ENCODE assay signal across 32 cellular contexts in the genomic region with DNA sequence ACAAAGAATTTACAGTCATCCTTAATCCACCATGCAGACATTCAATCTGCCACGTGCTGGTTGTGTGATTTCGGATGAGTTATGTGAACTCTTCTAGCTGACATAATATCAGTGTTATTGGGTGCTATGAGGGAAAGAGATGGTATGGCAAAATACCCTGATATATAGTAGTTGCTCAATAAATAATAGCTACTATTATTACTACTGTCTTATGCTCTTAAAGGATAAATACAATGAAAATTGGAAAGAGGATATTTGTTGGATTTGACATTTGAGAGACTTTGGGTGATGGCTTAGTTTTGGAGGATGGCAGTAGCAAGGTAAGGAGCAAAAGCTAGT.
"Had no signal": no experiment of that assay in that cellular context is flagged by ENCODE, and none has a peak within 500 bp of the region (broad histone marks: within the 10 kb centered on the region; RNA-seq: fewer than 3 reads in every experiment).

No MANE protein-coding gene starts in this region.

- H3K27ac Mint-ChIP-seq: activated CD4-positive, alpha-beta memory T cell treated with anti-CD3 and anti-CD28 coated beads for 36 hours; activated CD4-positive, alpha-beta T cell treated with anti-CD3 and anti-CD28 coated beads for 36 hours; activated CD4-positive, alpha-beta T cell treated with anti-CD3 and anti-CD28 coated beads, Interleukin-2, amount 10 ng/mL, durations not matched to agents 24 days and 14 days; activated CD8-positive, alpha-beta memory T cell treated with anti-CD3 and anti-CD28 coated beads, Interleukin-2, amount 10 ng/mL, durations not matched to agents 7 days and 5 days; activated CD8-positive, alpha-beta T cell treated with anti-CD3 and anti-CD28 coated beads, Interleukin-2, amount 10 ng/mL, durations not matched to agents 7 days and 5 days; activated naive CD4-positive, alpha-beta T cell treated with anti-CD3 and anti-CD28 coated beads for 36 hours; activated naive CD4-positive, alpha-beta T cell treated with anti-CD3 and anti-CD28 coated beads, Interleukin-2, amount 50 U/mL, for 24 hours; activated naive CD8-positive, alpha-beta T cell treated with anti-CD3 and anti-CD28 coated beads, Interleukin-2, amount 10 ng/mL, durations not matched to agents 7 days and 5 days; activated T-helper 1 cell treated with anti-CD3 and anti-CD28 coated beads, Interleukin-12 subunit alpha, Interleukin-12 subunit beta, Interleukin-2, Interleukin-4 antibody, amounts not matched to agents 30 ng/mL and 10 ng/mL and 1 ng/mL, durations not matched to agents 14 hours and 24 hours and 36 hours; activated T-helper 2 cell treated with anti-CD3 and anti-CD28 coated beads, Interferon-gamma antibody, Interleukin-2, Interleukin-4, amounts not matched to agents 10 μg/mL and 5 μg/mL and 100 μg/mL, durations not matched to agents 14 hours and 24 hours and 36 hours; brain; T-helper 17 cell; T-helper 2 cell treated with Interferon-gamma antibody and Interleukin-4, amounts not matched to agents 5 μg/mL and 100 μg/mL, for 36 hours had no signal

- H3K4me1 ChIP-seq: ascending aorta, breast epithelium, colonic mucosa, esophagus muscularis mucosa, foreskin keratinocyte, gastrocnemius medialis, heart right ventricle had no signal

- H3K9me3 ChIP-seq: colonic mucosa had no signal

- H3K36me3 ChIP-seq: ascending aorta, breast epithelium, cardiac muscle cell, colonic mucosa, esophagus muscularis mucosa, gastrocnemius medialis, heart right ventricle had no signal

- H3K4me3 ChIP-seq: ascending aorta, breast epithelium, cardiac muscle cell, colonic mucosa, esophagus muscularis mucosa, gastrocnemius medialis, heart right ventricle had no signal

- H3K27ac ChIP-seq: ascending aorta, breast epithelium, cardiac muscle cell, colonic mucosa, esophagus muscularis mucosa, foreskin keratinocyte, gastrocnemius medialis, heart right ventricle had no signal

- DNase-seq: activated CD4-positive, alpha-beta memory T cell treated with anti-CD3 and anti-CD28 coated beads for 36 hours; activated CD4-positive, alpha-beta T cell treated with anti-CD3 and anti-CD28 coated beads for 36 hours; activated CD4-positive, alpha-beta T cell treated with anti-CD3 and anti-CD28 coated beads, Interleukin-2, amount 10 ng/mL, durations not matched to agents 24 days and 14 days; activated CD4-positive, CD25-positive, alpha-beta regulatory T cell; activated CD4-positive, CD25-positive, alpha-beta regulatory T cell treated with anti-CD3 and anti-CD28 coated beads, Interleukin-2, amount 50 U/mL, for 72 hours; activated CD8-positive, alpha-beta memory T cell treated with anti-CD3 and anti-CD28 coated beads, Interleukin-2, amount 10 ng/mL, durations not matched to agents 7 days and 5 days; activated CD8-positive, alpha-beta memory T cell treated with anti-CD3 and anti-CD28 coated beads, Interleukin-2, amount 50 U/mL, for 4 hours; activated CD8-positive, alpha-beta T cell treated with anti-CD3 and anti-CD28 coated beads, Interleukin-2, amount 10 ng/mL, durations not matched to agents 7 days and 5 days; activated effector memory CD4-positive, alpha-beta T cell treated with anti-CD3 and anti-CD28 coated beads, Interleukin-2, amount 50 U/mL, for 16 hours; activated naive CD4-positive, alpha-beta T cell treated with anti-CD3 and anti-CD28 coated beads for 36 hours; activated naive CD8-positive, alpha-beta T cell treated with anti-CD3 and anti-CD28 coated beads, Interleukin-2, amount 10 ng/mL, durations not matched to agents 7 days and 5 days; activated T-cell treated with anti-CD3 and anti-CD28 coated beads, Interleukin-2, amount 50 U/mL, for 1 hour; activated T-cell treated with anti-CD3 and anti-CD28 coated beads, Interleukin-2, amount 50 U/mL, for 48 hours; central memory CD4-positive, alpha-beta T cell; cerebellar nuclear complex; colonic mucosa; effector CD8-positive, alpha-beta T cell; foreskin keratinocyte; gastrocnemius medialis; heart right ventricle; T-helper 1 cell; T-helper 17 cell; T1000 had no signal

- H3K27me3 Mint-ChIP-seq: activated CD4-positive, alpha-beta memory T cell treated with anti-CD3 and anti-CD28 coated beads for 36 hours; activated naive CD4-positive, alpha-beta T cell treated with anti-CD3 and anti-CD28 coated beads, Interleukin-2, amount 50 U/mL, for 24 hours; brain; T-helper 17 cell had no signal

- H3K4me3 Mint-ChIP-seq: activated CD4-positive, alpha-beta memory T cell treated with anti-CD3 and anti-CD28 coated beads for 36 hours; activated CD4-positive, alpha-beta T cell treated with anti-CD3 and anti-CD28 coated beads for 36 hours; activated CD4-positive, alpha-beta T cell treated with anti-CD3 and anti-CD28 coated beads, Interleukin-2, amount 10 ng/mL, durations not matched to agents 24 days and 14 days; activated CD8-positive, alpha-beta memory T cell treated with anti-CD3 and anti-CD28 coated beads, Interleukin-2, amount 10 ng/mL, durations not matched to agents 7 days and 5 days; activated CD8-positive, alpha-beta T cell treated with anti-CD3 and anti-CD28 coated beads, Interleukin-2, amount 10 ng/mL, durations not matched to agents 7 days and 5 days; activated naive CD4-positive, alpha-beta T cell treated with anti-CD3 and anti-CD28 coated beads for 36 hours; activated naive CD4-positive, alpha-beta T cell treated with anti-CD3 and anti-CD28 coated beads, Interleukin-2, amount 50 U/mL, for 24 hours; activated naive CD8-positive, alpha-beta T cell treated with anti-CD3 and anti-CD28 coated beads, Interleukin-2, amount 10 ng/mL, durations not matched to agents 7 days and 5 days; activated T-helper 1 cell treated with anti-CD3 and anti-CD28 coated beads, Interleukin-12 subunit alpha, Interleukin-12 subunit beta, Interleukin-2, Interleukin-4 antibody, amounts not matched to agents 30 ng/mL and 10 ng/mL and 1 ng/mL, durations not matched to agents 14 hours and 24 hours and 36 hours; brain; T-helper 17 cell; T-helper 2 cell treated with Interferon-gamma antibody and Interleukin-4, amounts not matched to agents 5 μg/mL and 100 μg/mL, for 36 hours had no signal

- H3K27me3 ChIP-seq: ascending aorta, breast epithelium, colonic mucosa, esophagus muscularis mucosa, foreskin keratinocyte, gastrocnemius medialis, heart right ventricle had no signal

- ATAC-seq: activated CD4-positive, alpha-beta T cell treated with anti-CD3 and anti-CD28 coated beads for 36 hours; activated CD8-positive, alpha-beta memory T cell treated with anti-CD3 and anti-CD28 coated beads, Interleukin-2, amount 10 ng/mL, durations not matched to agents 7 days and 5 days; activated CD8-positive, alpha-beta T cell treated with anti-CD3 and anti-CD28 coated beads, Interleukin-2, amount 10 ng/mL, durations not matched to agents 7 days and 5 days; foreskin keratinocyte; gastrocnemius medialis; heart right ventricle; T-helper 17 cell had no signal

- H3K9me3 Mint-ChIP-seq: activated CD4-positive, alpha-beta memory T cell treated with anti-CD3 and anti-CD28 coated beads for 36 hours; activated T-helper 2 cell treated with anti-CD3 and anti-CD28 coated beads, Interferon-gamma antibody, Interleukin-2, Interleukin-4, amounts not matched to agents 10 μg/mL and 5 μg/mL and 100 μg/mL, durations not matched to agents 14 hours and 24 hours and 36 hours; T-helper 2 cell treated with Interferon-gamma antibody and Interleukin-4, amounts not matched to agents 5 μg/mL and 100 μg/mL, for 36 hours had no signal

- H3K36me3 Mint-ChIP-seq: activated CD4-positive, alpha-beta memory T cell treated with anti-CD3 and anti-CD28 coated beads for 36 hours; activated CD8-positive, alpha-beta memory T cell treated with anti-CD3 and anti-CD28 coated beads, Interleukin-2, amount 10 ng/mL, durations not matched to agents 7 days and 5 days; activated naive CD4-positive, alpha-beta T cell treated with anti-CD3 and anti-CD28 coated beads, Interleukin-2, amount 50 U/mL, for 24 hours; activated naive CD8-positive, alpha-beta T cell treated with anti-CD3 and anti-CD28 coated beads, Interleukin-2, amount 10 ng/mL, durations not matched to agents 7 days and 5 days had no signal

- H3K4me1 Mint-ChIP-seq: activated CD4-positive, alpha-beta T cell treated with anti-CD3 and anti-CD28 coated beads for 36 hours; activated CD4-positive, alpha-beta T cell treated with anti-CD3 and anti-CD28 coated beads, Interleukin-2, amount 10 ng/mL, durations not matched to agents 24 days and 14 days; activated CD8-positive, alpha-beta memory T cell treated with anti-CD3 and anti-CD28 coated beads, Interleukin-2, amount 10 ng/mL, durations not matched to agents 7 days and 5 days; activated naive CD4-positive, alpha-beta T cell treated with anti-CD3 and anti-CD28 coated beads, Interleukin-2, amount 50 U/mL, for 24 hours; activated naive CD8-positive, alpha-beta T cell treated with anti-CD3 and anti-CD28 coated beads, Interleukin-2, amount 10 ng/mL, durations not matched to agents 7 days and 5 days; brain; T-helper 17 cell had no signal
